ENCODE assay signal across 16 cellular contexts in genomic region chr1:115158181-115158580, GRCh38.
A peak's percentile ranks its signal among the peaks of the same experiment; 100 is the strongest.
DNase-seq lines count a peak whose midpoint lies in the region; ATAC-seq, FAIRE-seq and TF ChIP-seq lines count a peak whose summit lies in the region.
"Had no signal": no experiment of that assay in that cellular context is flagged by ENCODE, and none has a peak within 500 bp of the region (broad histone marks: within the 10 kb centered on the region; RNA-seq: fewer than 3 reads in every experiment).

No MANE protein-coding gene starts in this region.

- H3K36me3 ChIP-seq in RWPE2 (ENCODE audit: low read depth) (no peaks in the 10 kb centered on the region), upper lobe of right lung (no peaks in the 10 kb centered on the region)
- H3K36me3 ChIP-seq: SJCRH30 had no signal

- H3K4me1 Mint-ChIP-seq in T-helper 17 cell = no peaks in the 10 kb centered on the region
- H3K4me1 Mint-ChIP-seq: activated CD8-positive, alpha-beta memory T cell treated with anti-CD3 and anti-CD28 coated beads, Interleukin-2, amount 10 ng/mL, durations not matched to agents 7 days and 5 days; CD4-positive, CD25-positive, alpha-beta regulatory T cell had no signal

- H3K27me3 Mint-ChIP-seq in T-helper 17 cell = peaks cover 9% of the 10 kb centered on the region
- H3K27me3 Mint-ChIP-seq: CD4-positive, CD25-positive, alpha-beta regulatory T cell had no signal

- DNase-seq in H54 (ENCODE audit: insufficient read length, low spot score) (no peak), RWPE2 (ENCODE audit: low spot score) (peak; percentile 80), fibroblast of pulmonary artery (ENCODE audit: low read depth) (peak; percentile 63), sciatic nerve (ENCODE audit: low spot score) (no peak), T-helper 17 cell (no peak), upper lobe of right lung (no peak)
- DNase-seq: activated CD8-positive, alpha-beta memory T cell treated with anti-CD3 and anti-CD28 coated beads, Interleukin-2, amount 10 ng/mL, durations not matched to agents 7 days and 5 days; CD4-positive, CD25-positive, alpha-beta regulatory T cell; effector CD8-positive, alpha-beta T cell; NCI-H526; retina; SJCRH30 had no signal

- TF ChIP-seq CTCF in RWPE2 (IDR thresholded peaks at IDR 0.05; ENCODE audit: poor library complexity, severe bottlenecking) = no peak
- no peak for TF ChIP-seq CTCF in fibroblast of pulmonary artery (IDR thresholded peaks at IDR 0.05; ENCODE audit: low read length, missing control alignments)
- TF ChIP-seq CTCF in upper lobe of right lung (IDR thresholded peaks at IDR 0.05) = no peak

- ATAC-seq in RWPE2 (ENCODE audit: low read depth) (peak; percentile 99), sciatic nerve (peak; percentile 90), T-helper 17 cell (no peak), upper lobe of right lung (no peak), HG03159 (IDR thresholded peaks at IDR 0.05; ENCODE audit: unreplicated experiment) (no peak), GM21360 (IDR thresholded peaks at IDR 0.05; ENCODE audit: unreplicated experiment) (no peak)
- ATAC-seq: activated CD8-positive, alpha-beta memory T cell treated with anti-CD3 and anti-CD28 coated beads, Interleukin-2, amount 10 ng/mL, durations not matched to agents 7 days and 5 days had no signal

- H3K4me1 ChIP-seq in RWPE2 (ENCODE audit: insufficient read depth, poor library complexity, severe bottlenecking) (peaks cover 16% of the 10 kb centered on the region), upper lobe of right lung (no peaks in the 10 kb centered on the region)
- H3K4me1 ChIP-seq: SJCRH30 had no signal

- no peak overlapping the region for H3K4me3 Mint-ChIP-seq in T-helper 17 cell
- H3K4me3 Mint-ChIP-seq: activated CD8-positive, alpha-beta memory T cell treated with anti-CD3 and anti-CD28 coated beads, Interleukin-2, amount 10 ng/mL, durations not matched to agents 7 days and 5 days; activated naive CD8-positive, alpha-beta T cell; CD4-positive, CD25-positive, alpha-beta regulatory T cell had no signal

- no peak overlapping the region for H3K27ac Mint-ChIP-seq in T-helper 17 cell
- H3K27ac Mint-ChIP-seq: activated CD8-positive, alpha-beta memory T cell treated with anti-CD3 and anti-CD28 coated beads, Interleukin-2, amount 10 ng/mL, durations not matched to agents 7 days and 5 days; activated naive CD8-positive, alpha-beta T cell; CD4-positive, CD25-positive, alpha-beta regulatory T cell had no signal

- H3K4me3 ChIP-seq in RWPE2 (ENCODE audit: severe bottlenecking) (no peak overlapping the region), fibroblast of pulmonary artery (replicated peaks; ENCODE audit: low read depth, low read length) (no peak overlapping the region), upper lobe of right lung (no peak overlapping the region)
- H3K4me3 ChIP-seq: SJCRH30 had no signal

- intact Hi-C loops in sciatic nerve (cut with DNase I) = no loop called here
- intact Hi-C loops in upper lobe of right lung (cut with DNase I) = no loop called here

- peak; percentile 72 for FAIRE-seq in H54 (lab: Jason Lieb, UNC)

- no peak for TF ChIP-seq POLR2A in H54 (IDR thresholded peaks at IDR 0.05; ENCODE audit: low read depth, low read length)

- H3K27me3 ChIP-seq in RWPE2 (ENCODE audit: insufficient read depth, poor library complexity, severe bottlenecking) = no peaks in the 10 kb centered on the region
- H3K27me3 ChIP-seq in upper lobe of right lung = no peaks in the 10 kb centered on the region
- H3K27me3 ChIP-seq: SJCRH30 had no signal

- no peaks in the 10 kb centered on the region for H3K9me3 ChIP-seq in RWPE2 (ENCODE audit: severe bottlenecking)
- H3K9me3 ChIP-seq in T-helper 17 cell (ENCODE audit: control insufficient read depth, low read length, poor library complexity, severe bottlenecking) = no peaks in the 10 kb centered on the region
- no peaks in the 10 kb centered on the region for H3K9me3 ChIP-seq in upper lobe of right lung
- H3K9me3 ChIP-seq: SJCRH30 had no signal

- H3K36me3 Mint-ChIP-seq in T-helper 17 cell (ENCODE audit: low read depth) = no peaks in the 10 kb centered on the region
- H3K36me3 Mint-ChIP-seq: activated CD8-positive, alpha-beta memory T cell treated with anti-CD3 and anti-CD28 coated beads, Interleukin-2, amount 10 ng/mL, durations not matched to agents 7 days and 5 days; activated naive CD8-positive, alpha-beta T cell; CD4-positive, CD25-positive, alpha-beta regulatory T cell had no signal

- peak overlapping the region; percentile 58 for H3K27ac ChIP-seq in RWPE2 (ENCODE audit: poor library complexity, severe bottlenecking)
- no peak overlapping the region for H3K27ac ChIP-seq in upper lobe of right lung
- H3K27ac ChIP-seq: SJCRH30, VCaP had no signal

Comparison
In these comparisons a context has a peak if more than half of its experiments do, and no peak if none do; other contexts are left out.
1. DNase-seq: peak in RWPE2 (single experiment) and fibroblast of pulmonary artery (single experiment); none in H54 (single experiment), sciatic nerve (single experiment), T-helper 17 cell (0 of 3) and upper lobe of right lung (single experiment).
2. ATAC-seq: peak in RWPE2 (single experiment) and sciatic nerve (single experiment); none in T-helper 17 cell (single experiment), upper lobe of right lung (single experiment), HG03159 (single experiment) and GM21360 (single experiment).